ENCODE assay signal across 22 cellular contexts in genomic region chr15:34849364-34849959, GRCh38. TPM values are rescaled to one million over a fixed set of nuclear protein-coding genes. Genes with fewer than 3 reads are reported as not detected.
"Had no signal": no experiment of that assay in that cellular context is flagged by ENCODE, and none has a peak within 500 bp of the region (broad histone marks: within the 10 kb centered on the region; RNA-seq: fewer than 3 reads in every experiment).

No MANE protein-coding gene starts in this region.

- DNase-seq: KBM-7; MV-4-11; NCI-H1092 treated with DMSO at 0.1 percent for 48 hours; NCI-H1436; NCI-H187; NCI-H2081 treated with DMSO at 0.1 percent for 48 hours; NCI-H2171; NCI-H446 treated with DMSO at 0.1 percent for 48 hours; NCI-H510A treated with DMSO at 0.1 percent for 48 hours; NCI-H526; NK-92 treated with Interleukin-12 subunit alpha and Interleukin-12 subunit beta, amount 100 ng/mL, for 24 hours; PC-3; SW 1271; T-cell had no signal

- H3K27ac Mint-ChIP-seq: T-cell had no signal

- H3K27me3 Mint-ChIP-seq: IgD-negative memory B cell, T-cell had no signal

- ATAC-seq: Panc1, PC-3, T-cell had no signal

- H3K27ac ChIP-seq: RWPE1 had no signal

- H3K9ac ChIP-seq: SK-N-SH had no signal

- H3K9me3 Mint-ChIP-seq: T-cell had no signal

- H3K9me3 ChIP-seq: SK-N-SH had no signal

- H3K4me3 Mint-ChIP-seq: IgD-negative memory B cell, T-cell had no signal

- H3K4me2 ChIP-seq: SK-N-SH had no signal

RNA-seq across cellular contexts. Expression of gene ACTC1, which starts 54.1 kb away (rescaled TPM):
- total RNA-seq: HT1080, MCF 10A, OCI-LY7, PC-3, SK-MEL-5, T-cell had no signal
- polyA plus RNA-seq: IgD-negative memory B cell, SK-N-SH had no signal
